19 cellular contexts compared by ENCODE assay signal in the genomic region with DNA sequence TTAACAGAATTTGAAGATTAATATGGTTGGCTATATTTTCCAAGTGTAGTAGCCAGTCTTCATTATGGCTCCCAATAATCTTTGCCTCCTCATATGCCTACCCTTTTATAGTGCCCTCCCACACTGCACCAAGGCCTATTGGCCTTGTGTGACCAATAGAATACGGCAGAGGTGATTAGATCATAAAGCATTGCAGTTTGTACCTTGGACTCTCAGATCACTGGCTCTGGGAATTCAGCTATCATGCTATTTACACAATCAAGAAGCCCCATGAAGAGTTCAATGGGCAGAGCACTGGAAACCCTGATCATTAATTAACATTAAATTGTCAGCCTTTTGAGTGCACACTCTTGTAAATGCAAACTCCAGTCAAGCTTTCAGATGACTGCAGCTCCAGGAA.
DNase-seq lines count a peak whose midpoint lies in the region; ATAC-seq, FAIRE-seq and TF ChIP-seq lines count a peak whose summit lies in the region.
"Had no signal": no experiment of that assay in that cellular context is flagged by ENCODE, and none has a peak within 500 bp of the region (broad histone marks: within the 10 kb centered on the region; RNA-seq: fewer than 3 reads in every experiment).

No MANE protein-coding gene starts in this region.

- H3K4me1 ChIP-seq in HepG2 (ENCODE audit: insufficient read depth, low read length) = no peaks in the 10 kb centered on the region
- H3K4me1 ChIP-seq: HAP-1, Peyer's patch had no signal

- no peak for TF ChIP-seq EP300 in HepG2 (IDR thresholded peaks at IDR 0.05; ENCODE audit: low read depth in 2 of 2, low read length in 2 of 2)
- no peak for TF ChIP-seq EP300 in HepG2 (CRISPR knock-in tag; IDR thresholded peaks at IDR 0.05; ENCODE audit: borderline replicate concordance)

- POLR2A ChIA-PET in HepG2 (lab: Yijun Ruan, JAX) = no interaction called here

- BruUV-seq in HepG2 (replicated peaks; lab: Mats Ljungman, UMichigan) = no TSS peak

- peak overlapping the region; percentile 65 for H3K27ac Mint-ChIP-seq in type B pancreatic cell
- H3K27ac Mint-ChIP-seq: GM23338 had no signal

- no peak for TF ChIP-seq RAD21 in HepG2 (CRISPR knock-in tag; IDR thresholded peaks at IDR 0.05)

- H3K79me2 ChIP-seq in HepG2 (ENCODE audit: insufficient read depth, low read length) = no peaks in the 10 kb centered on the region

- H3K4me1 Mint-ChIP-seq in type B pancreatic cell (ENCODE audit: unreplicated experiment) = peaks cover 15% of the 10 kb centered on the region
- H3K4me1 Mint-ChIP-seq: CD14-positive monocyte, GM23338 had no signal

- TF ChIP-seq POLR2A in HepG2 (IDR thresholded peaks at IDR 0.05; ENCODE audit: insufficient read depth in 1 of 2, low read depth in 2 of 2, low read length in 2 of 2) = no peak

- CTCF ChIA-PET in HepG2 (lab: Yijun Ruan, JAX; ENCODE audit: low intra/inter-chr PET ratio, low total read pairs) = no interaction called here

- H4K20me1 ChIP-seq in HepG2 (ENCODE audit: insufficient read depth, low read length) = no peaks in the 10 kb centered on the region

- DNase-seq in DMS53 (lab: John Stamatoyannopoulos, UW) (peak; percentile 65), NCI-H748 (lab: John Stamatoyannopoulos, UW; ENCODE audit: unreplicated experiment) (peak; percentile 64), HepG2 (ENCODE audit: low spot score) (peak; percentile 25), type B pancreatic cell (ENCODE audit: extremely low spot score, unreplicated experiment) (no peak), KG1 (lab: John Stamatoyannopoulos, UW) (no peak), SK-N-DZ (ENCODE audit: low spot score) (no peak), NAMALWA (ENCODE audit: low spot score) (no peak)
- DNase-seq: DMS79 treated with DMSO at 0.1 percent for 48 hours, Kasumi-1, NCI-H1417 treated with DMSO at 0.1 percent for 48 hours, NCI-H187, NCI-H2227 treated with DMSO at 0.1 percent for 48 hours, NCI-H510A treated with DMSO at 0.1 percent for 48 hours had no signal

- no peak overlapping the region for H3K27ac ChIP-seq in HepG2 (ENCODE audit: extremely low read length, insufficient read depth, low read length)
- H3K27ac ChIP-seq: Peyer's patch had no signal

- H3K9me3 Mint-ChIP-seq in type B pancreatic cell = peaks cover 5% of the 10 kb centered on the region
- H3K9me3 Mint-ChIP-seq: GM23338 had no signal

- H2AFZ ChIP-seq in HepG2 (ENCODE audit: low read length) = no peak overlapping the region
- H2AFZ ChIP-seq: GM23338 had no signal

- H3K36me3 Mint-ChIP-seq in type B pancreatic cell = no peaks in the 10 kb centered on the region
- H3K36me3 Mint-ChIP-seq: CD14-positive monocyte had no signal

- no peak overlapping the region for H3K9ac ChIP-seq in HepG2 (ENCODE audit: insufficient read depth, low read depth, low read length)

- no peaks in the 10 kb centered on the region for H3K27me3 Mint-ChIP-seq in type B pancreatic cell

- in situ Hi-C loops in HepG2 (cut with HindIII; ENCODE audit: extremely low pct_ligation_motif_present, low pct_unique_long_range_greater_than_20kb) = no loop called here

- no peak for FAIRE-seq in HepG2 (lab: Jason Lieb, UNC)
- FAIRE-seq: A204.1, HTR-8/SVneo had no signal

- peak; percentile 53 for ATAC-seq in HepG2
- ATAC-seq: GM23338 had no signal

- H3K36me3 ChIP-seq in HepG2 (replicated peaks in 1 of 2; ENCODE audit: control insufficient read depth in 1 of 2, insufficient read depth in 2 of 2, low read length in 2 of 2) = no peaks in the 10 kb centered on the region
- H3K36me3 ChIP-seq: HAP-1, Peyer's patch had no signal

- intact Hi-C loops in HepG2 (cut with micrococcal nuclease; ENCODE audit: unreplicated experiment) = no loop called here

- no peak for TF ChIP-seq CTCF in HepG2 (CRISPR knock-in tag; IDR thresholded peaks at IDR 0.05)
- no peak for TF ChIP-seq CTCF in type B pancreatic cell (conservative IDR thresholded peaks at IDR 0.05)

- H3K27me3 ChIP-seq in HepG2 (ENCODE audit: control insufficient read depth in 1 of 2, insufficient read depth in 2 of 2, low read length in 2 of 2) = no peaks in the 10 kb centered on the region
- H3K27me3 ChIP-seq: Peyer's patch had no signal

- WGBS in HepG2 (ENCODE audit: low lambda C conversion rate) = 6% methylated on average over 1 of the region's 1 CpG

- no peak overlapping the region for H3K4me2 ChIP-seq in HepG2 (ENCODE audit: low read depth, low read length)
- H3K4me2 ChIP-seq: GM23338 had no signal

- H3K4me3 Mint-ChIP-seq in type B pancreatic cell = no peak overlapping the region
- H3K4me3 Mint-ChIP-seq: CD14-positive monocyte, GM23338 had no signal

- H3K4me3 ChIP-seq in HepG2 (replicated peaks in 1 of 3; ENCODE audit: insufficient read depth in 1 of 3, low read depth in 2 of 3, low read length in 3 of 3) = no peak overlapping the region
- H3K4me3 ChIP-seq: GM23338, HAP-1, Peyer's patch had no signal

- no peaks in the 10 kb centered on the region for H3K9me3 ChIP-seq in HepG2 (ENCODE audit: low read length)
- H3K9me3 ChIP-seq: HAP-1, Peyer's patch had no signal

TF ChIP-seq in HepG2, 621 proteins besides CTCF, POLR2A, EP300 and RAD21:
- TF ChIP-seq HNF4A (CRISPR knock-in tag; IDR thresholded peaks at IDR 0.05) (peak; percentile 29; the same call in 1 of the 2 replicates), ZNF644 (CRISPR knock-in tag; IDR thresholded peaks at IDR 0.05; ENCODE audit: low read depth) (0 out of 2 replicates have a peak, but pooled peaks have one; percentile 19)
- TF ChIP-seq, protein P1, sequence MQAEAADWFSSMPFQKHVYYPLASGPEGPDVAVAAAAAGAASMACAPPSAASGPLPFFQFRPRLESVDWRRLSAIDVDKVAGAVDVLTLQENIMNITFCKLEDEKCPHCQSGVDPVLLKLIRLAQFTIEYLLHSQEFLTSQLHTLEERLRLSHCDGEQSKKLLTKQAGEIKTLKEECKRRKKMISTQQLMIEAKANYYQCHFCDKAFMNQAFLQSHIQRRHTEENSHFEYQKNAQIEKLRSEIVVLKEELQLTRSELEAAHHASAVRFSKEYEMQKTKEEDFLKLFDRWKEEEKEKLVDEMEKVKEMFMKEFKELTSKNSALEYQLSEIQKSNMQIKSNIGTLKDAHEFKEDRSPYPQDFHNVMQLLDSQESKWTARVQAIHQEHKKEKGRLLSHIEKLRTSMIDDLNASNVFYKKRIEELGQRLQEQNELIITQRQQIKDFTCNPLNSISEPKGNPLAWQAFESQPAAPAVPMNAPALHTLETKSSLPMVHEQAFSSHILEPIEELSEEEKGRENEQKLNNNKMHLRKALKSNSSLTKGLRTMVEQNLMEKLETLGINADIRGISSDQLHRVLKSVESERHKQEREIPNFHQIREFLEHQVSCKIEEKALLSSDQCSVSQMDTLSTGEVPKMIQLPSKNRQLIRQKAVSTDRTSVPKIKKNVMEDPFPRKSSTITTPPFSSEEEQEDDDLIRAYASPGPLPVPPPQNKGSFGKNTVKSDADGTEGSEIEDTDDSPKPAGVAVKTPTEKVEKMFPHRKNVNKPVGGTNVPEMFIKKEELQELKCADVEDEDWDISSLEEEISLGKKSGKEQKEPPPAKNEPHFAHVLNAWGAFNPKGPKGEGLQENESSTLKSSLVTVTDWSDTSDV (CRISPR knock-in tag; IDR thresholded peaks at IDR 0.05) = no peak

Comparison
In these comparisons a context has a peak if more than half of its experiments do, and no peak if none do; other contexts are left out.
1. DNase-seq: peak in DMS53 (single experiment), NCI-H748 (single experiment) and HepG2 (single experiment); none in type B pancreatic cell (single experiment), KG1 (single experiment), SK-N-DZ (single experiment) and NAMALWA (single experiment).